Comparison of ENCODE assay signal across 8 cellular contexts in genomic region chr16:58306327-58306726, GRCh38. TPM values are rescaled to one million over a fixed set of nuclear protein-coding genes. Genes with fewer than 3 reads are reported as not detected.
DNase-seq lines count a peak whose midpoint lies in the region; ATAC-seq and TF ChIP-seq lines count a peak whose summit lies in the region.

No MANE protein-coding gene starts in this region.

- POLR2A ChIA-PET in T-cell (lab: Charles Lee): no interaction called here

- H3K27ac Mint-ChIP-seq in T-cell (no peak overlapping the region), progenitor cell of endocrine pancreas (no peak overlapping the region)

- peak; percentile 6 for DNase-seq in HCEC 1CT
- DNase-seq in T-cell: peak in 31 of 34 experiments; percentile 4 to 54 (median 40)
- peak; percentile 13 for DNase-seq in cerebellar cortex (ENCODE audit: low spot score)
- no peak for DNase-seq in progenitor cell of endocrine pancreas (ENCODE audit: low spot score, unreplicated experiment)
- DNase-seq in left lobe of liver (ENCODE audit: low spot score): no peak

- H3K4me1 Mint-ChIP-seq in T-cell (no peaks in the 10 kb centered on the region), progenitor cell of endocrine pancreas (ENCODE audit: low read depth) (no peaks in the 10 kb centered on the region)

- H3K4me3 Mint-ChIP-seq in T-cell (no peak overlapping the region), progenitor cell of endocrine pancreas (ENCODE audit: low read depth) (no peak overlapping the region)

- CTCF ChIA-PET in T-cell (lab: Charles Lee): interaction anchor here in 1 of 2 donors (0.7 kb wide), 2 partner anchors 328 to 617 kb away, joined by 4 to 10 read pairs; no protein-coding TSS in a partner anchor

- peak; percentile 44 for TF ChIP-seq CTCF in progenitor cell of endocrine pancreas (IDR thresholded peaks at IDR 0.05; ENCODE audit: unreplicated experiment)

- H3K9me3 Mint-ChIP-seq in T-cell (peaks cover 0 to 3% (median 0%) of the 10 kb centered on the region in 3 donors), progenitor cell of endocrine pancreas (ENCODE audit: low read depth) (peaks cover 9% of the 10 kb centered on the region)

- ATAC-seq in T-cell (replicated peaks in 1 of 4): no peak
- no peak for ATAC-seq in left lobe of liver
- ATAC-seq in GM21390 (IDR thresholded peaks at IDR 0.05; ENCODE audit: unreplicated experiment): no peak
- ATAC-seq in GM21515 (IDR thresholded peaks at IDR 0.05; ENCODE audit: unreplicated experiment): no peak
- ATAC-seq in HG03097 (IDR thresholded peaks at IDR 0.05; ENCODE audit: low FRiP score, unreplicated experiment): no peak

- H3K27me3 Mint-ChIP-seq in T-cell (peaks cover 5 to 12% of the 10 kb centered on the region in 2 donors), progenitor cell of endocrine pancreas (no peaks in the 10 kb centered on the region)

- H3K36me3 Mint-ChIP-seq in T-cell: no peaks in the 10 kb centered on the region
- H3K36me3 Mint-ChIP-seq in progenitor cell of endocrine pancreas (ENCODE audit: insufficient read depth): no peaks in the 10 kb centered on the region

RNA-seq across cellular contexts. Expression of gene PRSS54, which starts 11.5 kb away (rescaled TPM):
- total RNA-seq in T-cell (not detected), progenitor cell of endocrine pancreas (not detected in 2 replicates), left lobe of liver (not detected)

Comparison
In these comparisons a context has a peak if more than half of its experiments do, and no peak if none do; other contexts are left out.
1. DNase-seq: peak in HCEC 1CT (single experiment), T-cell (31 of 34) and cerebellar cortex (single experiment); none in progenitor cell of endocrine pancreas (single experiment) and left lobe of liver (single experiment).